22 cellular contexts compared by ENCODE assay signal in the genomic region with DNA sequence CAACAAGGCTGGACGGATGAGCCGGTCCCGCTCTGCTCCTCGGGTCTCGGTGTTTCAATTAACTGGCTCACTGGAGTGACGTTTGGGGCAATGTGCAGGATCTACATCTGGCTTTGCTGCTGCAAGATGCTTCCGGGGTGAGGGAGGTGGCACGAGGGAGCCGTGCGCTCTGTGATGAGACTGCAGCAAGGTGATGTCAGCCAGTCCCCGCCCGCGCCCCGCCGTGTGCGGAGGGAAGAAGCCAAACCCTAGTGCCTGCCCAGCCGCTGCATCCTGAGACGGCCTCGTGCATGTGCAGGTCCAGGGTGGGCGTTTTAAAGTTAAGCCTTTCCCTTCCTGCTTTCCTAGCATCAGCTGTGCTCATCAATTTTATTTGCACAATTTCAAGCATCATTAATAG. TPM values are rescaled to one million over a fixed set of nuclear protein-coding genes. Genes with fewer than 3 reads are reported as not detected.
"Had no signal": no experiment of that assay in that cellular context is flagged by ENCODE, and none has a peak within 500 bp of the region (broad histone marks: within the 10 kb centered on the region; RNA-seq: fewer than 3 reads in every experiment).

No MANE protein-coding gene starts in this region.

- H3K4me3 Mint-ChIP-seq: activated CD4-positive, alpha-beta T cell treated with anti-CD3 and anti-CD28 coated beads for 36 hours; activated naive CD8-positive, alpha-beta T cell treated with anti-CD3 and anti-CD28 coated beads for 36 hours; natural killer cell; stimulated activated naive CD8-positive, alpha-beta T cell treated with anti-CD3 and anti-CD28 coated beads, Interleukin-15, Interleukin-2, amounts not matched to agents 100 ng/mL and 50 ng/mL, for 24 hours; WTC11 had no signal

- H3K4me1 ChIP-seq: breast epithelium, colonic mucosa, gastroesophageal sphincter, left lung, right atrium auricular region had no signal

- H3K27ac ChIP-seq: breast epithelium, colonic mucosa, epithelial cell of prostate, gastroesophageal sphincter, heart right ventricle, left lung, right atrium auricular region, tibial artery had no signal

- H3K9me3 Mint-ChIP-seq: activated naive CD8-positive, alpha-beta T cell treated with anti-CD3 and anti-CD28 coated beads for 36 hours; natural killer cell had no signal

- H3K27ac Mint-ChIP-seq: activated CD4-positive, alpha-beta T cell treated with anti-CD3 and anti-CD28 coated beads for 36 hours; activated naive CD8-positive, alpha-beta T cell treated with anti-CD3 and anti-CD28 coated beads for 36 hours; natural killer cell; progenitor cell of endocrine pancreas; stimulated activated naive CD8-positive, alpha-beta T cell treated with anti-CD3 and anti-CD28 coated beads, Interleukin-15, Interleukin-2, amounts not matched to agents 100 ng/mL and 50 ng/mL, for 24 hours; WTC11 had no signal

- H3K36me3 Mint-ChIP-seq: activated naive CD8-positive, alpha-beta T cell treated with anti-CD3 and anti-CD28 coated beads for 36 hours; natural killer cell had no signal

- H3K36me3 ChIP-seq: breast epithelium, colonic mucosa, gastroesophageal sphincter, heart right ventricle, left lung, right atrium auricular region, tibial artery had no signal

- H3K27me3 ChIP-seq: breast epithelium, colonic mucosa, right atrium auricular region had no signal

- ATAC-seq: activated CD4-positive, alpha-beta T cell treated with anti-CD3 and anti-CD28 coated beads for 36 hours; gastroesophageal sphincter; heart right ventricle; left lung; natural killer cell; WTC11 had no signal

- H3K4me3 ChIP-seq: breast epithelium, colonic mucosa, gastroesophageal sphincter, heart right ventricle, left lung, lung, right atrium auricular region, tibial artery had no signal

- H3K4me1 Mint-ChIP-seq: activated CD4-positive, alpha-beta T cell treated with anti-CD3 and anti-CD28 coated beads for 36 hours; activated naive CD8-positive, alpha-beta T cell treated with anti-CD3 and anti-CD28 coated beads for 36 hours; natural killer cell had no signal

- H3K27me3 Mint-ChIP-seq: activated CD4-positive, alpha-beta T cell treated with anti-CD3 and anti-CD28 coated beads for 36 hours; activated naive CD8-positive, alpha-beta T cell treated with anti-CD3 and anti-CD28 coated beads for 36 hours had no signal

- H3K9me3 ChIP-seq: breast epithelium, colonic mucosa, gastroesophageal sphincter, left lung, tibial artery had no signal

- DNase-seq: activated CD4-positive, alpha-beta T cell treated with anti-CD3 and anti-CD28 coated beads for 36 hours; activated CD4-positive, alpha-beta T cell treated with anti-CD3 and anti-CD28 coated beads, Interleukin-2, amount 50 U/mL, for 48 hours; activated CD8-positive, alpha-beta memory T cell treated with anti-CD3 and anti-CD28 coated beads, Interleukin-2, amount 50 U/mL, for 48 hours; activated naive CD4-positive, alpha-beta T cell treated with Interleukin-2 at 50 U/mL for 16 hours; activated naive CD8-positive, alpha-beta T cell treated with anti-CD3 and anti-CD28 coated beads for 36 hours; activated T-cell treated with anti-CD3 and anti-CD28 coated beads, Interleukin-2, amount 50 U/mL, for 48 hours; colonic mucosa; heart right ventricle; natural killer cell; stimulated activated CD4-positive, alpha-beta T cell treated with anti-CD3 and anti-CD28 coated beads, Interleukin-12 subunit alpha, Interleukin-12 subunit beta, amount 100 ng/mL, for 4 hours; stimulated activated CD4-positive, alpha-beta T cell treated with anti-CD3 and anti-CD28 coated beads, Interleukin-4, amount 100 ng/mL, for 4 hours; T-helper 9 cell; tibial artery had no signal

RNA-seq across cellular contexts. Expression of gene MGAT5B, which starts 44.4 kb away (rescaled TPM):
- total RNA-seq: activated CD4-positive, alpha-beta T cell treated with anti-CD3 and anti-CD28 coated beads for 36 hours; natural killer cell; right atrium auricular region had no signal
